Comparison of ENCODE assay signal across 22 cellular contexts in genomic region chr6:135189344-135189743, GRCh38. TPM values are rescaled to one million over a fixed set of nuclear protein-coding genes. Genes with fewer than 3 reads are reported as not detected.
"Had no signal": no experiment of that assay in that cellular context is flagged by ENCODE, and none has a peak within 500 bp of the region (broad histone marks: within the 10 kb centered on the region; RNA-seq: fewer than 3 reads in every experiment).

No MANE protein-coding gene starts in this region.

- H3K27ac Mint-ChIP-seq: activated naive CD4-positive, alpha-beta T cell treated with anti-CD3 and anti-CD28 coated beads, Interleukin-2, amount 10 ng/mL, durations not matched to agents 7 days and 5 days; natural killer cell; stimulated activated naive B cell treated with anti-CD40 and anti-IgM and Interleukin-4, amounts not matched to agents 10 μg/mL and 1 μg/mL and 100 μg/mL, for 72 hours had no signal

- H3K36me3 Mint-ChIP-seq: natural killer cell had no signal

- H3K27ac ChIP-seq: brain microvascular endothelial cell, foreskin keratinocyte, lower lobe of right lung, parathyroid adenoma, thoracic aorta, upper lobe of left lung had no signal

- DNase-seq: activated CD4-positive, alpha-beta T cell treated with anti-CD3 and anti-CD28 coated beads for 48 hours; activated CD4-positive, CD25-positive, alpha-beta regulatory T cell; activated CD8-positive, alpha-beta T cell treated with anti-CD3 and anti-CD28 coated beads, Interleukin-2, amount 10 ng/mL, durations not matched to agents 7 days and 5 days; activated effector memory CD4-positive, alpha-beta T cell treated with Interleukin-2 at 50 U/mL for 16 hours; activated naive CD4-positive, alpha-beta T cell treated with anti-CD3 and anti-CD28 coated beads, Interleukin-2, amount 10 ng/mL, durations not matched to agents 7 days and 5 days; activated T-cell treated with anti-CD3 and anti-CD28 coated beads, Interleukin-2, amount 50 U/mL, for 24 hours; aorta; brain microvascular endothelial cell; central memory CD4-positive, alpha-beta T cell; foreskin keratinocyte; glutamatergic neuron; hypothalamus; islet precursor cell; left colon; lower lobe of right lung; natural killer cell; spleen; stimulated activated naive B cell treated with anti-CD40 and anti-IgM and Interleukin-4, amounts not matched to agents 10 μg/mL and 1 μg/mL and 100 μg/mL, for 72 hours; T1000; upper lobe of left lung had no signal

- H3K9me3 Mint-ChIP-seq: activated naive CD4-positive, alpha-beta T cell treated with anti-CD3 and anti-CD28 coated beads, Interleukin-2, amount 10 ng/mL, durations not matched to agents 7 days and 5 days; activated T-cell treated with anti-CD3 and anti-CD28 coated beads, Interleukin-2, amount 50 U/mL, for 24 hours; natural killer cell; stimulated activated naive B cell treated with anti-CD40 and anti-IgM and Interleukin-4, amounts not matched to agents 10 μg/mL and 1 μg/mL and 100 μg/mL, for 72 hours had no signal

- H3K36me3 ChIP-seq: brain microvascular endothelial cell, lower lobe of right lung, spleen, thoracic aorta, upper lobe of left lung had no signal

- H3K9me3 ChIP-seq: lower lobe of right lung, spleen, thoracic aorta, upper lobe of left lung had no signal

- H3K4me1 Mint-ChIP-seq: natural killer cell had no signal

- H3K4me3 Mint-ChIP-seq: activated CD8-positive, alpha-beta T cell treated with anti-CD3 and anti-CD28 coated beads, Interleukin-2, amount 10 ng/mL, durations not matched to agents 7 days and 5 days; activated naive CD4-positive, alpha-beta T cell treated with anti-CD3 and anti-CD28 coated beads, Interleukin-2, amount 10 ng/mL, durations not matched to agents 7 days and 5 days; activated T-cell treated with anti-CD3 and anti-CD28 coated beads, Interleukin-2, amount 50 U/mL, for 24 hours; natural killer cell; stimulated activated naive B cell treated with anti-CD40 and anti-IgM and Interleukin-4, amounts not matched to agents 10 μg/mL and 1 μg/mL and 100 μg/mL, for 72 hours had no signal

- H3K27me3 Mint-ChIP-seq: activated naive CD4-positive, alpha-beta T cell treated with anti-CD3 and anti-CD28 coated beads, Interleukin-2, amount 10 ng/mL, durations not matched to agents 7 days and 5 days; activated T-cell treated with anti-CD3 and anti-CD28 coated beads, Interleukin-2, amount 50 U/mL, for 24 hours had no signal

RNA-seq across cellular contexts. Expression of gene MYB, which starts 8.2 kb away (rescaled TPM):
- total RNA-seq: thoracic aorta had no signal
